ENCODE assay signal across 27 cellular contexts in the genomic region with DNA sequence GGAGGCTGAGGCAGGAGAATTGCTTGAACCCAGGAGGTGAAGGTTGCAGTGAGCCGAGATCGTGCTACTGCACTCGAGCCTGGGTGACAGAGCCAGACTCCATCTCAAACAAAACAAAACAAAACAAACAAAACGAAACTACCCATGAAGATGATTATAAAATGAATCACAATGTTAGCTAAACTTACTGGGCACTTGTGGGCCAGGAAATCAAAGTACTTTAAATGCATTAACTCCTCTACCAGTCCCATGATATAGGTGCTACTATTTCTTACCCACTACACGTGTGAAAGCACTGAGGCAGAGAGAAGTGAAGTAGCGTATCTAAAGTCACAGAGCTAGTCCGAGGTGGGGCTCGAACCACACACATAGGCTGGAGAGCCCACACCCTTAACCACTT.
"Had no signal": no experiment of that assay in that cellular context is flagged by ENCODE, and none has a peak within 500 bp of the region (broad histone marks: within the 10 kb centered on the region; RNA-seq: fewer than 3 reads in every experiment).

No MANE protein-coding gene starts in this region.

- H3K27me3 ChIP-seq: ascending aorta, brain microvascular endothelial cell, esophagus muscularis mucosa, heart right ventricle, right atrium auricular region, tibial nerve had no signal

- H3K79me2 ChIP-seq: parathyroid adenoma had no signal

- H2AFZ ChIP-seq: parathyroid adenoma had no signal

- ATAC-seq: activated CD4-positive, CD25-positive, alpha-beta regulatory T cell treated with anti-CD3 and anti-CD28 coated beads, Interleukin-2, amount 50 U/mL, for 24 hours; heart right ventricle; left lobe of liver; lower lobe of right lung; naive thymus-derived CD8-positive, alpha-beta T cell had no signal

- H3K9ac ChIP-seq: parathyroid adenoma had no signal

- H3K9me3 ChIP-seq: ascending aorta, lower lobe of right lung had no signal

- H3K4me3 ChIP-seq: ascending aorta, esophagus muscularis mucosa, heart right ventricle, lower lobe of right lung, right atrium auricular region, tibial nerve had no signal

- DNase-seq: activated CD4-positive, alpha-beta T cell treated with anti-CD3 and anti-CD28 coated beads for 48 hours; activated CD4-positive, alpha-beta T cell treated with anti-CD3 and anti-CD28 coated beads, Interleukin-2, amount 50 U/mL, for 48 hours; activated CD8-positive, alpha-beta memory T cell treated with anti-CD3 and anti-CD28 coated beads for 24 hours; activated effector memory CD4-positive, alpha-beta T cell treated with anti-CD3 and anti-CD28 coated beads, Interleukin-2, amount 50 U/mL, for 16 hours; activated naive CD4-positive, alpha-beta T cell treated with anti-CD3 and anti-CD28 coated beads for 36 hours; activated naive CD8-positive, alpha-beta T cell treated with anti-CD3 and anti-CD28 coated beads for 36 hours; activated T-cell treated with anti-CD3 and anti-CD28 coated beads, Interleukin-2, amount 50 U/mL, for 1 hour; brain microvascular endothelial cell; caudate nucleus; endodermal cell; foreskin melanocyte; heart right ventricle; lower lobe of right lung; mesenchymal stem cell; naive thymus-derived CD8-positive, alpha-beta T cell; nucleus accumbens; stimulated activated CD4-positive, alpha-beta T cell treated with anti-CD3 and anti-CD28 coated beads, Interleukin-15, amount 100 ng/mL, for 24 hours; stimulated activated CD4-positive, alpha-beta T cell treated with anti-CD3 and anti-CD28 coated beads, Interleukin-2, amount 100 ng/mL, for 24 hours; stimulated activated naive CD4-positive, alpha-beta T cell treated with Interleukin-2 at 50 U/mL for 16 hours; WERI-Rb-1 had no signal

- H3K36me3 ChIP-seq: ascending aorta, brain microvascular endothelial cell, esophagus muscularis mucosa, heart right ventricle, lower lobe of right lung, right atrium auricular region, tibial nerve, WERI-Rb-1 had no signal

- H3K27ac ChIP-seq: ascending aorta, brain microvascular endothelial cell, esophagus muscularis mucosa, heart right ventricle, lower lobe of right lung, parathyroid adenoma, right atrium auricular region, tibial nerve, WERI-Rb-1 had no signal

- H3K4me1 ChIP-seq: ascending aorta, esophagus muscularis mucosa, heart right ventricle, lower lobe of right lung, parathyroid adenoma, right atrium auricular region, tibial nerve had no signal
